In the genomic region with DNA sequence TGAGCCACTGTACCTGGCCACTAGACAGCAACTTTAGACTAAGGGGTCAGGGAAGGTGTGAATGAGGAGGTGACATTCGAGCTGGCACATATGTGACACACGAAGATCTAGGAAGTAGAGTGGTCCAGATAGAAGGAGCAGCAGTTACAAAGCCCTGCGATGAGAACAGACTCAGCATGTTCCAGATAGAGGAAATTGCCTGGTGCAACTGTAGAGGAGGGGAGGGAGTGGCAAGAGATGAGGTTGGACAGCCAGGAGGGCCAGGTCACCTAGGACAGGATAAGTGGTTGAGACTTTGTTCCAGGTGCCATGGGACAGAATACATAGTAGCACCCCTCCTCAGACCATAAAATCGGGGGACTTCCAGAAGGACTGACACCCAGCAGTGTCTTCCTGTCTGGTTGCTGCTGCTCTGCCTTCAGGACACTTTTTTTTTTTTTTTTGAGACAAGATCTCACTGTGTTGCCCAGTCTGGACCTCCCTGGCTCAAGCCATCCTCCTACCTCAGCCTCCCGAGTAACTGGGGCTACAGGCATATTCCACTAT, we compare ENCODE assay signal across 10 cellular contexts. TPM values are rescaled to one million over a fixed set of nuclear protein-coding genes. Genes with fewer than 3 reads are reported as not detected.
DNase-seq lines count a peak whose midpoint lies in the region; ATAC-seq, FAIRE-seq and TF ChIP-seq lines count a peak whose summit lies in the region.
"Had no signal": no experiment of that assay in that cellular context is flagged by ENCODE, and none has a peak within 500 bp of the region (broad histone marks: within the 10 kb centered on the region; RNA-seq: fewer than 3 reads in every experiment).

No MANE protein-coding gene starts in this region.

- H3K4me1 ChIP-seq in HUES6 (ENCODE audit: control insufficient read depth, insufficient read depth, low read length) = peaks cover 39% of the 10 kb centered on the region
- peaks cover 40 to 41% of the 10 kb centered on the region in 2 donors for H3K4me1 ChIP-seq in adrenal gland (replicated peaks in 1 of 2)
- H3K4me1 ChIP-seq in iPS-18a (ENCODE audit: control insufficient read depth, low read depth, low read length) = peaks cover 20% of the 10 kb centered on the region
- peaks cover 7 to 8% of the 10 kb centered on the region in 2 donors for H3K4me1 ChIP-seq in small intestine (ENCODE audit: control insufficient read depth in 2 of 2, insufficient read depth in 1 of 2, low read depth in 1 of 2, low read length in 1 of 2)

- WGBS in adrenal gland, 4 donors = 70 to 90% (median 79%) methylated on average over 5 of the region's 5 CpGs
- 51 to 68% (median 63%) methylated on average over 5 of the region's 5 CpGs for WGBS in small intestine, 3 donors

- FAIRE-seq in small intestine (lab: Jason Lieb, UNC) = no peak

- H3K27me3 ChIP-seq in HUES6 (ENCODE audit: control insufficient read depth, insufficient read depth, low read length) (no peaks in the 10 kb centered on the region), adrenal gland (no peaks in the 10 kb centered on the region), iPS-18a (ENCODE audit: control insufficient read depth, insufficient read depth, low read length) (no peaks in the 10 kb centered on the region), small intestine (ENCODE audit: control insufficient read depth in 2 of 2, insufficient read depth in 2 of 2, low read length in 2 of 2) (no peaks in the 10 kb centered on the region), dorsolateral prefrontal cortex (no peaks in the 10 kb centered on the region)

- H3K36me3 ChIP-seq in HUES6 (ENCODE audit: control insufficient read depth, insufficient read depth, low read length) (peaks cover 38% of the 10 kb centered on the region), adrenal gland (replicated peaks in 1 of 2) (peaks cover 0 to 6% of the 10 kb centered on the region in 2 donors), iPS-18a (ENCODE audit: control insufficient read depth, low read depth, low read length) (peaks cover 8% of the 10 kb centered on the region), small intestine (ENCODE audit: control insufficient read depth in 2 of 2, insufficient read depth in 2 of 2, low read length in 2 of 2) (no peaks in the 10 kb centered on the region)

- ATAC-seq in HG02763 (IDR thresholded peaks at IDR 0.05; ENCODE audit: unreplicated experiment) = no peak
- no peak for ATAC-seq in HG03108 (IDR thresholded peaks at IDR 0.05; ENCODE audit: unreplicated experiment)

- intact Hi-C loops in adrenal gland (cut with DNase I) (no loop called here), dorsolateral prefrontal cortex (cut with DNase I) (no loop called here)

- H3K4me3 ChIP-seq in HUES6 (ENCODE audit: low read depth, low read length) (no peak overlapping the region), adrenal gland (no peak overlapping the region), iPS-18a (ENCODE audit: low read length) (peak overlapping the region; percentile 26), small intestine (ENCODE audit: low read depth in 1 of 2, low read length in 2 of 2) (no peak overlapping the region), dorsolateral prefrontal cortex (no peak overlapping the region)

- DNase-seq in adrenal gland (no peak), small intestine (peak; percentile 67), dorsolateral prefrontal cortex (no peak), islet precursor cell (no peak)
- DNase-seq: cortex of kidney had no signal

- no peaks in the 10 kb centered on the region for H3K9me3 ChIP-seq in HUES6 (ENCODE audit: control insufficient read depth, insufficient read depth, low read depth, low read length)
- no peaks in the 10 kb centered on the region for H3K9me3 ChIP-seq in adrenal gland (replicated peaks in 1 of 3)
- no peaks in the 10 kb centered on the region for H3K9me3 ChIP-seq in iPS-18a (ENCODE audit: control insufficient read depth, low read depth, low read length)
- no peaks in the 10 kb centered on the region for H3K9me3 ChIP-seq in small intestine (ENCODE audit: control insufficient read depth, low read depth)

- TF ChIP-seq CTCF in adrenal gland (IDR thresholded peaks at IDR 0.05) = no peak
- no peak for TF ChIP-seq CTCF in dorsolateral prefrontal cortex (IDR thresholded peaks at IDR 0.05 in 54 of 56, conservative IDR thresholded peaks at IDR 0.05 in 2 of 56; ENCODE audit: low read depth in 1 of 56, partially characterized antibody in 56 of 56)

- H3K27ac ChIP-seq in HUES6 (ENCODE audit: low read depth, low read length) (peak overlapping the region; percentile 66; the same call in 1 of the 2 replicates), adrenal gland (peak overlapping the region in 4 of 5 donors; percentile 41 to 85 (median 76)), iPS-18a (ENCODE audit: low read length) (peak overlapping the region; percentile 84), small intestine (ENCODE audit: low read depth in 1 of 2, low read length in 1 of 2) (peak overlapping the region in 1 of 2 donors; percentile 65), dorsolateral prefrontal cortex (peak overlapping the region in 2 of 59 donors; percentile 1 to 16)

- no peak for TF ChIP-seq POLR2A in adrenal gland (IDR thresholded peaks at IDR 0.05)

- H3K9ac ChIP-seq in HUES6 (ENCODE audit: low read length) = peak overlapping the region; percentile 6
- peak overlapping the region; percentile 60 for H3K9ac ChIP-seq in iPS-18a (ENCODE audit: low read length)

RNA-seq across cellular contexts. Expression of a gene that starts 11.0 kb away (rescaled TPM):
- 10 to 100 TPM; 18.1 to 58.6 (median 38.7) TPM for total RNA-seq in adrenal gland
- 100 to 1,000 TPM in 2 of 3 donors, 10 to 100 TPM in 1; 15.8 to 250 (median 126) TPM for polyA plus RNA-seq in adrenal gland
- 100 to 1,000 TPM in 1 of 3 donors, 10 to 100 TPM in 2; 25.3 to 111 (median 45.1) TPM for polyA plus RNA-seq in small intestine
- 10 to 100 TPM; 40.0 to 88.4 (median 54.9) TPM for total RNA-seq in dorsolateral prefrontal cortex

RNA-seq across cellular contexts. Expression of a gene that starts 11.8 kb away (rescaled TPM):
- 100 to 1,000 TPM in 2 of 8 donors, 10 to 100 TPM in 6; 30.0 to 201 (median 80.7) TPM for total RNA-seq in adrenal gland
- 100 to 1,000 TPM; 131 to 170 (median 134) TPM for polyA plus RNA-seq in adrenal gland
- 100 to 1,000 TPM in 1 of 3 donors, 10 to 100 TPM in 2; 77.3 to 104 (median 99.6) TPM for polyA plus RNA-seq in small intestine
- total RNA-seq in dorsolateral prefrontal cortex = 10 to 100 TPM; 51.7 to 88.9 (median 72.2) TPM

RNA-seq across cellular contexts. Expression of a gene that starts 14.3 kb away (rescaled TPM):
- total RNA-seq in adrenal gland (10 to 100 TPM; 34.0 to 70.8 (median 54.1) TPM), dorsolateral prefrontal cortex (10 to 100 TPM; 46.0 to 96.6 (median 69.2) TPM)
- polyA plus RNA-seq in adrenal gland (100 to 1,000 TPM in 1 of 3 donors, 10 to 100 TPM in 2; 57.8 to 115 (median 73.3) TPM), small intestine (10 to 100 TPM; 30.6 to 76.5 (median 50.8) TPM)

RNA-seq across cellular contexts. Expression of a gene that starts 16.4 kb away (rescaled TPM):
- total RNA-seq in adrenal gland (10 to 100 TPM; 19.9 to 85.6 (median 44.7) TPM), dorsolateral prefrontal cortex (10 to 100 TPM; 17.7 to 30.0 (median 24.0) TPM)
- polyA plus RNA-seq in adrenal gland (1 to 10 TPM; 8.4 to 8.6 (median 8.5) TPM), small intestine (10 to 100 TPM; 15.0 to 21.7 (median 16.8) TPM)

RNA-seq across cellular contexts. Expression of a gene that starts 26.2 kb away (rescaled TPM):
- 1 to 10 TPM in 2 of 8 donors, under 1 TPM in 4, not detected in 2; 0.72 to 2.1 (median 0.90) TPM for total RNA-seq in adrenal gland
- 1 to 10 TPM in 2 of 3 donors, under 1 TPM in 1; 0.99 to 6.8 (median 2.5) TPM for polyA plus RNA-seq in adrenal gland
- 1 to 10 TPM in 2 of 3 donors, under 1 TPM in 1; 0.69 to 6.0 (median 2.4) TPM for polyA plus RNA-seq in small intestine
- total RNA-seq in dorsolateral prefrontal cortex = 10 to 100 TPM in 1 of 120 experiments, 1 to 10 TPM in 97, under 1 TPM in 6, not detected in 16; 0.72 to 11.5 (median 2.6) TPM
- total RNA-seq: G401 had no signal
